ENCODE assay signal across 10 cellular contexts in genomic region chr13:79227418-79227817, GRCh38.
A peak's percentile ranks its signal among the peaks of the same experiment; 100 is the strongest.
DNase-seq lines count a peak whose midpoint lies in the region; ATAC-seq and TF ChIP-seq lines count a peak whose summit lies in the region.
"Had no signal": no experiment of that assay in that cellular context is flagged by ENCODE, and none has a peak within 500 bp of the region (broad histone marks: within the 10 kb centered on the region; RNA-seq: fewer than 3 reads in every experiment).

No MANE protein-coding gene starts in this region.

- no peaks in the 10 kb centered on the region for H3K9me3 Mint-ChIP-seq in stimulated activated naive B cell treated with anti-CD40 and anti-IgM and Interleukin-4, amounts not matched to agents 10 μg/mL and 1 μg/mL and 100 μg/mL, for 72 hours
- H3K9me3 Mint-ChIP-seq in activated T-helper 2 cell treated with anti-CD3 and anti-CD28 coated beads, Interferon-gamma antibody, Interleukin-2, Interleukin-4, amounts not matched to agents 10 μg/mL and 5 μg/mL and 100 μg/mL, durations not matched to agents 14 hours and 24 hours and 36 hours, result no peaks in the 10 kb centered on the region

- WGBS in esophagus muscularis mucosa, result 66% methylated on average over 2 of the region's 2 CpGs

- peak; percentile 83 for ATAC-seq in HG02642 (IDR thresholded peaks at IDR 0.05; ENCODE audit: poor library complexity, unreplicated experiment)
- peak; percentile 70 for ATAC-seq in HG03521 (IDR thresholded peaks at IDR 0.05; ENCODE audit: unreplicated experiment)
- peak; percentile 93 to 97 for ATAC-seq in stimulated activated naive B cell treated with anti-CD40 and anti-IgM and Interleukin-4, amounts not matched to agents 10 μg/mL and 1 μg/mL and 100 μg/mL, for 72 hours (replicated peaks)

- no peak overlapping the region for H3K4me3 Mint-ChIP-seq in stimulated activated naive B cell treated with anti-CD40 and anti-IgM and Interleukin-4, amounts not matched to agents 10 μg/mL and 1 μg/mL and 100 μg/mL, for 72 hours
- H3K4me3 Mint-ChIP-seq in activated T-helper 2 cell treated with anti-CD3 and anti-CD28 coated beads, Interferon-gamma antibody, Interleukin-2, Interleukin-4, amounts not matched to agents 10 μg/mL and 5 μg/mL and 100 μg/mL, durations not matched to agents 14 hours and 24 hours and 36 hours (ENCODE audit: low read depth), result no peak overlapping the region

- no peaks in the 10 kb centered on the region for H3K36me3 ChIP-seq in esophagus muscularis mucosa

- TF ChIP-seq CTCF in esophagus muscularis mucosa (IDR thresholded peaks at IDR 0.05), result no peak

- H3K27ac ChIP-seq in esophagus muscularis mucosa (replicated peaks in 1 of 4), result no peak overlapping the region

- TF ChIP-seq EP300 in esophagus muscularis mucosa (IDR thresholded peaks at IDR 0.05), result no peak

- DNase-seq in NCI-H2107 treated with DMSO at 0.1 percent for 48 hours (lab: John Stamatoyannopoulos, UW; ENCODE audit: unreplicated experiment) (peak; percentile 39), NCI-H2107 (lab: John Stamatoyannopoulos, UW) (no peak), esophagus muscularis mucosa (ENCODE audit: extremely low spot score) (no peak), HuH-7 (ENCODE audit: low spot score) (no peak)
- DNase-seq in stimulated activated naive B cell treated with anti-CD40 and anti-IgM and Interleukin-4, amounts not matched to agents 10 μg/mL and 1 μg/mL and 100 μg/mL, for 72 hours, result no peak
- no peak for DNase-seq in activated T-helper 2 cell treated with anti-CD3 and anti-CD28 coated beads, Interferon-gamma antibody, Interleukin-2, Interleukin-4, amounts not matched to agents 10 μg/mL and 5 μg/mL and 100 μg/mL, durations not matched to agents 14 hours and 24 hours and 36 hours (ENCODE audit: low spot score)
- DNase-seq: 8988T had no signal

- H3K4me1 ChIP-seq in esophagus muscularis mucosa, result no peaks in the 10 kb centered on the region

- H3K36me3 Mint-ChIP-seq in stimulated activated naive B cell treated with anti-CD40 and anti-IgM and Interleukin-4, amounts not matched to agents 10 μg/mL and 1 μg/mL and 100 μg/mL, for 72 hours, result no peaks in the 10 kb centered on the region
- no peaks in the 10 kb centered on the region for H3K36me3 Mint-ChIP-seq in activated T-helper 2 cell treated with anti-CD3 and anti-CD28 coated beads, Interferon-gamma antibody, Interleukin-2, Interleukin-4, amounts not matched to agents 10 μg/mL and 5 μg/mL and 100 μg/mL, durations not matched to agents 14 hours and 24 hours and 36 hours (ENCODE audit: low read depth)

- TF ChIP-seq POLR2A in esophagus muscularis mucosa (IDR thresholded peaks at IDR 0.05; ENCODE audit: low read depth), result no peak

- peaks cover 21 to 26% of the 10 kb centered on the region in 2 donors for H3K27me3 Mint-ChIP-seq in stimulated activated naive B cell treated with anti-CD40 and anti-IgM and Interleukin-4, amounts not matched to agents 10 μg/mL and 1 μg/mL and 100 μg/mL, for 72 hours
- peaks cover 25% of the 10 kb centered on the region for H3K27me3 Mint-ChIP-seq in activated T-helper 2 cell treated with anti-CD3 and anti-CD28 coated beads, Interferon-gamma antibody, Interleukin-2, Interleukin-4, amounts not matched to agents 10 μg/mL and 5 μg/mL and 100 μg/mL, durations not matched to agents 14 hours and 24 hours and 36 hours (ENCODE audit: low read depth)

- H3K27ac Mint-ChIP-seq in stimulated activated naive B cell treated with anti-CD40 and anti-IgM and Interleukin-4, amounts not matched to agents 10 μg/mL and 1 μg/mL and 100 μg/mL, for 72 hours, result no peak overlapping the region
- H3K27ac Mint-ChIP-seq in activated T-helper 2 cell treated with anti-CD3 and anti-CD28 coated beads, Interferon-gamma antibody, Interleukin-2, Interleukin-4, amounts not matched to agents 10 μg/mL and 5 μg/mL and 100 μg/mL, durations not matched to agents 14 hours and 24 hours and 36 hours, result no peak overlapping the region
- H3K27ac Mint-ChIP-seq: progenitor cell of endocrine pancreas had no signal

- no peaks in the 10 kb centered on the region for H3K9me3 ChIP-seq in esophagus muscularis mucosa

- H3K4me3 ChIP-seq in esophagus muscularis mucosa, result no peak overlapping the region

- H3K4me1 Mint-ChIP-seq in stimulated activated naive B cell treated with anti-CD40 and anti-IgM and Interleukin-4, amounts not matched to agents 10 μg/mL and 1 μg/mL and 100 μg/mL, for 72 hours, result peaks cover 8 to 12% of the 10 kb centered on the region in 2 donors
- H3K4me1 Mint-ChIP-seq in activated T-helper 2 cell treated with anti-CD3 and anti-CD28 coated beads, Interferon-gamma antibody, Interleukin-2, Interleukin-4, amounts not matched to agents 10 μg/mL and 5 μg/mL and 100 μg/mL, durations not matched to agents 14 hours and 24 hours and 36 hours (ENCODE audit: low read depth), result no peaks in the 10 kb centered on the region

- H3K27me3 ChIP-seq in esophagus muscularis mucosa, result no peaks in the 10 kb centered on the region

- intact Hi-C loops in activated T-helper 2 cell treated with anti-CD3 and anti-CD28 coated beads, Interferon-gamma antibody, Interleukin-2, Interleukin-4, amounts not matched to agents 10 μg/mL and 5 μg/mL and 100 μg/mL, durations not matched to agents 14 hours and 24 hours and 36 hours (cut with micrococcal nuclease), result no loop called here
- intact Hi-C loops in esophagus muscularis mucosa (cut with DNase I), result no loop called here
